ENCODE assay signal across 14 cellular contexts in the genomic region with DNA sequence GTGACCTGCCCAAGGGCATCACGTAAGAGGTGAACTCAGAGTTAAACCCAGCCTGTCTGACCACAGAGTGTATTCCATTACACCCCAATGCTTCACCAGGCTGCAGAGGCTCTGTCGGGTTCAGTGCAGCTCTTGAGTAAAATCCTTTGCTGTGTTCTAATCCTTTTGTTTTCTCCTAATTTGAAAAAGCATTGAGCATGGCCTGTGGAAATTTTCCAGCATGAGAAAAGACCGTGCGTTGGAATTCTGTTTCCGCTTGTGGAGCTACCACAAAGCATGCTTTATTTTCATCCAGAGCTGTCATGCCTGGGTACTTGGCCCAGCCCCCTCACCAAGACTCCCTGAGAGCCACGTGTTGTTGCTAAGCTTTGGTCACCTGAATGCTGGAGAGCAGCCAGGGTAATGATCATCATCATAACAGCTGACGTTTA.
DNase-seq lines count a peak whose midpoint lies in the region; FAIRE-seq and TF ChIP-seq lines count a peak whose summit lies in the region.
"Had no signal": no experiment of that assay in that cellular context is flagged by ENCODE, and none has a peak within 500 bp of the region (broad histone marks: within the 10 kb centered on the region; RNA-seq: fewer than 3 reads in every experiment).

No MANE protein-coding gene starts in this region.

- H3K4me3 ChIP-seq in colonic mucosa = no peak overlapping the region
- H3K4me3 ChIP-seq: heart left ventricle, skin epidermis had no signal

- no peak overlapping the region for H3K9ac ChIP-seq in colonic mucosa (ENCODE audit: low read depth in 2 of 2, low read length in 2 of 2)

- H3K4me1 ChIP-seq in colonic mucosa = no peaks in the 10 kb centered on the region
- H3K4me1 ChIP-seq: heart left ventricle had no signal

- no peak for TF ChIP-seq CTCF in colonic mucosa (IDR thresholded peaks at IDR 0.05)

- DNase-seq in NCI-H526 (lab: John Stamatoyannopoulos, UW) (peak; percentile 27 to 43), NCI-H526 treated with DMSO at 0.1 percent for 48 hours (lab: John Stamatoyannopoulos, UW) (no peak), colonic mucosa (peak; percentile 18), midbrain (lab: John Stamatoyannopoulos, UW) (peak; percentile 24), urothelium cell line (ENCODE audit: low spot score) (peak; percentile 31), DMS153 (lab: John Stamatoyannopoulos, UW) (no peak), A172 (ENCODE audit: low spot score) (no peak)
- no peak for DNase-seq in activated effector memory CD4-positive, alpha-beta T cell treated with Interleukin-2 at 50 U/mL for 16 hours
- DNase-seq: heart left ventricle; natural killer cell; RPMI8226; stimulated activated naive CD8-positive, alpha-beta T cell treated with anti-CD3 and anti-CD28 coated beads, Interleukin-15, Interleukin-2, amounts not matched to agents 100 U/mL and 50 U/mL, for 24 hours had no signal

- no peak overlapping the region for H3K27ac ChIP-seq in colonic mucosa
- H3K27ac ChIP-seq: heart left ventricle, skin epidermis had no signal

- intact Hi-C loops in colonic mucosa (cut with DNase I) = no loop called here

- H3K27me3 ChIP-seq in colonic mucosa = no peaks in the 10 kb centered on the region

- H3K9me3 ChIP-seq in colonic mucosa = no peaks in the 10 kb centered on the region
- H3K9me3 ChIP-seq: heart left ventricle had no signal

- FAIRE-seq in urothelium cell line (lab: Jason Lieb, UNC) = no peak
- FAIRE-seq: endothelial cell of umbilical vein had no signal

- H3K36me3 ChIP-seq in colonic mucosa = no peaks in the 10 kb centered on the region
- H3K36me3 ChIP-seq: heart left ventricle had no signal

Comparison
In these comparisons a context has a peak if more than half of its experiments do, and no peak if none do; other contexts are left out.
1. DNase-seq: peak in NCI-H526 (2 of 2), colonic mucosa (single experiment), midbrain (single experiment) and urothelium cell line (single experiment); none in NCI-H526 treated with DMSO at 0.1 percent for 48 hours (single experiment), DMS153 (single experiment), A172 (single experiment) and activated effector memory CD4-positive, alpha-beta T cell treated with Interleukin-2 at 50 U/mL for 16 hours (single experiment).